28 cellular contexts compared by ENCODE assay signal in the genomic region with DNA sequence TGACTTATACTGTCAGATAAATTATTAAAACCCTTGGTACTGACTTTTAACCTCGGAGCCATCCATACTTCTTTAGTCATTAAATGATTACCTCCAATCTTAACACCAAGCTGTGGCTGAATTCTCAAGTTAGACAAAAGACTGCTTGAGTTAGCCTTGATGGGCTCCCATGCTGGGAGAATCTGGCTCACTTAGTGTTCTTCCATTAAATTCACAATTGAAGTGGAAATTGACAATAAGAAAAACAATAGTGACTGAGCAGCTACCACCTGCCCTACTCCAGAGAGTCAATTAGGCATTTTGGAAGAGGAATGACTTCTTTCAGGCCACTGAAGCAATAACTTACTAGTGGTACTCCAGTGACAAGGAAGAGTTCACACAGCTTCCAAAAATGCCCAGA.
"Had no signal": no experiment of that assay in that cellular context is flagged by ENCODE, and none has a peak within 500 bp of the region (broad histone marks: within the 10 kb centered on the region; RNA-seq: fewer than 3 reads in every experiment).

No MANE protein-coding gene starts in this region.

- H3K27me3 ChIP-seq: body of pancreas, esophagus muscularis mucosa, foreskin keratinocyte, heart right ventricle, sigmoid colon had no signal

- H3K4me3 Mint-ChIP-seq: activated naive CD8-positive, alpha-beta T cell; mesothelial cell of epicardium; naive B cell; nephron progenitor cell; stimulated activated effector memory CD8-positive, alpha-beta T cell treated with anti-CD3 and anti-CD28 coated beads, Interleukin-12 subunit alpha, Interleukin-12 subunit beta, amount 100 ng/mL, for 72 hours; stimulated activated naive CD8-positive, alpha-beta T cell treated with anti-CD3 and anti-CD28 coated beads, Interleukin-15, Interleukin-2, amounts not matched to agents 100 ng/mL and 50 ng/mL, for 24 hours had no signal

- H3K27ac ChIP-seq: body of pancreas, esophagus muscularis mucosa, foreskin keratinocyte, heart right ventricle, parathyroid adenoma, psoas muscle, sigmoid colon, thoracic aorta, VCaP had no signal

- H3K4me1 Mint-ChIP-seq: mesothelial cell of epicardium; naive B cell; nephron progenitor cell; stimulated activated effector memory CD8-positive, alpha-beta T cell treated with anti-CD3 and anti-CD28 coated beads, Interleukin-12 subunit alpha, Interleukin-12 subunit beta, amount 100 ng/mL, for 72 hours had no signal

- H3K27me3 Mint-ChIP-seq: activated naive CD8-positive, alpha-beta T cell; naive B cell; stimulated activated naive CD8-positive, alpha-beta T cell treated with anti-CD3 and anti-CD28 coated beads, Interleukin-15, Interleukin-2, amounts not matched to agents 100 ng/mL and 50 ng/mL, for 24 hours had no signal

- H3K9ac ChIP-seq: parathyroid adenoma had no signal

- H3K9me3 ChIP-seq: body of pancreas, esophagus muscularis mucosa, psoas muscle, sigmoid colon, thoracic aorta had no signal

- H3K4me3 ChIP-seq: body of pancreas, esophagus muscularis mucosa, heart right ventricle, psoas muscle, sigmoid colon, thoracic aorta had no signal

- H3K36me3 ChIP-seq: esophagus muscularis mucosa, heart right ventricle, sigmoid colon, thoracic aorta had no signal

- DNase-seq: activated CD4-positive, alpha-beta T cell treated with anti-CD3 and anti-CD28 coated beads for 48 hours; activated CD4-positive, alpha-beta T cell treated with anti-CD3 and anti-CD28 coated beads, Interleukin-2, amount 50 U/mL, for 48 hours; activated CD8-positive, alpha-beta memory T cell treated with anti-CD3 and anti-CD28 coated beads for 24 hours; activated effector memory CD4-positive, alpha-beta T cell treated with Interleukin-2 at 50 U/mL for 16 hours; activated naive CD4-positive, alpha-beta T cell treated with Interleukin-2 at 50 U/mL for 16 hours; anterior cingulate cortex; body of pancreas; dermis blood vessel endothelial cell; effector CD4-positive, alpha-beta T cell; foreskin keratinocyte; heart right ventricle; naive B cell; nephron progenitor cell; nucleus accumbens; psoas muscle; sigmoid colon; small intestine; stimulated activated CD4-positive, alpha-beta T cell treated with anti-CD3 and anti-CD28 coated beads, Interleukin-4, amount 100 ng/mL, for 24 hours; trophoblast cell had no signal

- H3K9me3 Mint-ChIP-seq: mesothelial cell of epicardium, nephron progenitor cell had no signal

- ATAC-seq: activated CD4-positive, CD25-positive, alpha-beta regulatory T cell treated with anti-CD3 and anti-CD28 coated beads, Interleukin-2, amount 50 U/mL, for 24 hours; body of pancreas; foreskin keratinocyte; heart right ventricle; psoas muscle; stimulated activated effector memory CD8-positive, alpha-beta T cell treated with anti-CD3 and anti-CD28 coated beads, Interleukin-12 subunit alpha, Interleukin-12 subunit beta, amount 100 ng/mL, for 72 hours had no signal

- H3K4me1 ChIP-seq: body of pancreas, esophagus muscularis mucosa, foreskin keratinocyte, heart right ventricle, parathyroid adenoma, psoas muscle, sigmoid colon had no signal

- H3K27ac Mint-ChIP-seq: activated naive CD8-positive, alpha-beta T cell; mesothelial cell of epicardium; naive B cell; nephron progenitor cell; stimulated activated effector memory CD8-positive, alpha-beta T cell treated with anti-CD3 and anti-CD28 coated beads, Interleukin-12 subunit alpha, Interleukin-12 subunit beta, amount 100 ng/mL, for 72 hours; stimulated activated naive CD8-positive, alpha-beta T cell treated with anti-CD3 and anti-CD28 coated beads, Interleukin-15, Interleukin-2, amounts not matched to agents 100 ng/mL and 50 ng/mL, for 24 hours had no signal

- H3K36me3 Mint-ChIP-seq: activated naive CD8-positive, alpha-beta T cell; mesothelial cell of epicardium; naive B cell; stimulated activated effector memory CD8-positive, alpha-beta T cell treated with anti-CD3 and anti-CD28 coated beads, Interleukin-12 subunit alpha, Interleukin-12 subunit beta, amount 100 ng/mL, for 72 hours had no signal

- H2AFZ ChIP-seq: parathyroid adenoma had no signal

- H3K79me2 ChIP-seq: parathyroid adenoma had no signal
